In genomic region chr3:124574012-124574411, GRCh38 we compare ENCODE assay signal across 1 cellular context.
TF ChIP-seq lines count a peak whose summit lies in the region.

No MANE protein-coding gene starts in this region.

TF ChIP-seq in IMR-90, 13 proteins besides CTCF, POLR2A, EP300 and RAD21 (continued from another document):
- TF ChIP-seq ELK1 (IDR thresholded peaks at IDR 0.05; ENCODE audit: borderline replicate concordance, low read depth, low read length) (no peak), MAZ (IDR thresholded peaks at IDR 0.05; ENCODE audit: borderline replicate concordance, low read depth, low read length) (no peak), SMC3 (IDR thresholded peaks at IDR 0.05; ENCODE audit: low read depth, low read length) (no peak), MAFK (IDR thresholded peaks at IDR 0.05; ENCODE audit: low read depth, low read length) (no peak), USF2 (IDR thresholded peaks at IDR 0.05; ENCODE audit: low read depth, low read length) (no peak), RCOR1 (IDR thresholded peaks at IDR 0.05; ENCODE audit: insufficient replicate concordance, low read length) (no peak), RFX5 (IDR thresholded peaks at IDR 0.05; ENCODE audit: low read depth, low read length) (no peak), CEBPB (IDR thresholded peaks at IDR 0.05; ENCODE audit: low read depth, low read length) (no peak), NFE2L2 (IDR thresholded peaks at IDR 0.05; ENCODE audit: low read depth, low read length) (no peak), BHLHE40 (IDR thresholded peaks at IDR 0.05; ENCODE audit: low read depth, low read length) (no peak)
